In the genomic region with DNA sequence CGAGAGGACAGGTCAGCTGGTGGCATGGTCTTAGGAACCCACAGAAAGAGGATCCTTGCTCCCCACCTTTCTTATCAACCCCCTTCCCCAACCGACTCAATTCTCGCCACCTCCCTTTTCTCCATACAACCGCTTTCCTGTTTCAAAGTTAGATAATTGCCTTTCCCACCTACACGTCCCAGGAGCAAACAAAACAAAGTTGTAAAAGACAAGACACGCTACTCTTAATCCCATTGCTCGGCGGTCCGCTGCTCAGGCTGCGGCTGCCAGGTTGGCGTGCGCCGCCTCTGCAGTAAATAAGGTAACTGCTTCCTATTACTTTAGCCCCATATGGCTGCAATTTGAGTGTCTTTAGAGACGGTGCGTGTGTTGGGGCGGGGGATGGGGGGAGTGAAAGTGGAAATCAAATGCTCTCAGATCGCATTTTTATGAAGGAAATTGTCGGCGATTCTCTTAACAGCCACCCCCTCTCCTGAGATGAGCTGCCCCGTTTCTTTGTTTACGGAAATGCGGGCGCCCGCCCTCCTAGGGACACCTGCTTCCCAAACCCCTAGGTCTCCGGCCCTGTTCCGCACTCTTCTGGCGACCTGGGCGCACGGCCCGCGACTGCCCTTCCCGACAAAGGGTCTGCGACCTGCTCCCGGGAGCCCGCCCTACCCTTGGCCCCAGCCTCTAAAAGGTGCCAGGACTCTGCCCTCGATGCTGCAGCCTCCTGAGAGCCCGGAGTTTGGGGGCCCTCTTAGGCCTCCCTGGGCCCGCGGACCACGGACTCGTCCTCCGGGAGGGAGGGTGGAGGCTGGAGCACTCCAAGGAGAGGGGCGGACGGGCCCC, we compare ENCODE assay signal across 9 cellular contexts. TPM values are rescaled to one million over a fixed set of nuclear protein-coding genes. Genes with fewer than 3 reads are reported as not detected.
DNase-seq lines count a peak whose midpoint lies in the region; ATAC-seq lines count a peak whose summit lies in the region.
"Had no signal": no experiment of that assay in that cellular context is flagged by ENCODE, and none has a peak within 500 bp of the region (broad histone marks: within the 10 kb centered on the region; RNA-seq: fewer than 3 reads in every experiment).

No MANE protein-coding gene starts in this region.

- H3K36me3 ChIP-seq in mesendoderm (ENCODE audit: control insufficient read depth, insufficient read depth, low read length): no peaks in the 10 kb centered on the region

- peak overlapping the region; percentile 16 for H3K18ac ChIP-seq in mesendoderm (ENCODE audit: low read length)

- H3K9me3 Mint-ChIP-seq in activated naive CD4-positive, alpha-beta T cell treated with anti-CD3 and anti-CD28 coated beads, Interleukin-2, amount 10 ng/mL, durations not matched to agents 7 days and 5 days: no peaks in the 10 kb centered on the region

- no peak overlapping the region for H3K4ac ChIP-seq in mesendoderm (ENCODE audit: low read depth, low read length)

- H3K27ac Mint-ChIP-seq in activated naive CD4-positive, alpha-beta T cell treated with anti-CD3 and anti-CD28 coated beads, Interleukin-2, amount 10 ng/mL, durations not matched to agents 7 days and 5 days: peak overlapping the region; percentile 87

- peak overlapping the region; percentile 45 for H3K23ac ChIP-seq in mesendoderm (ENCODE audit: low read length)

- H2AK5ac ChIP-seq in mesendoderm (ENCODE audit: low read length): no peak overlapping the region

- H3K56ac ChIP-seq in mesendoderm (ENCODE audit: low read length): peak overlapping the region; percentile 49

- no peak for ATAC-seq in HG03571 (IDR thresholded peaks at IDR 0.05; ENCODE audit: unreplicated experiment)
- ATAC-seq: body of pancreas had no signal

- WGBS in mesendoderm (ENCODE audit: extremely low coverage, insufficient coverage, low lambda C conversion rate): no CpG with 5 or more reads among the region's 44 CpGs

- H4K8ac ChIP-seq in mesendoderm (ENCODE audit: low read depth, low read length): no peak overlapping the region

- peak; percentile 40 for DNase-seq in activated CD8-positive, alpha-beta memory T cell treated with anti-CD3 and anti-CD28 coated beads, Interleukin-2, amount 50 U/mL, for 4 hours
- no peak for DNase-seq in activated CD8-positive, alpha-beta memory T cell treated with anti-CD3 and anti-CD28 coated beads, Interleukin-2, amount 50 U/mL, for 48 hours
- DNase-seq in NCI-H2171 treated with DMSO at 0.1 percent for 48 hours (lab: John Stamatoyannopoulos, UW): peak; percentile 86
- peak; percentile 56 for DNase-seq in activated naive CD4-positive, alpha-beta T cell treated with anti-CD3 and anti-CD28 coated beads, Interleukin-2, amount 10 ng/mL, durations not matched to agents 7 days and 5 days
- peak; percentile 79 for DNase-seq in mesendoderm
- no peak for DNase-seq in C1 segment of cervical spinal cord (lab: John Stamatoyannopoulos, UW)
- DNase-seq in KG1 (lab: John Stamatoyannopoulos, UW): no peak

- peak overlapping the region; percentile 46 for H3K4me2 ChIP-seq in mesendoderm (ENCODE audit: low read length)

- H2BK120ac ChIP-seq in mesendoderm (ENCODE audit: low read depth, low read length): no peak overlapping the region

- no peak overlapping the region for H4K5ac ChIP-seq in mesendoderm (ENCODE audit: low read length)

- H3K27ac ChIP-seq in mesendoderm (ENCODE audit: low read depth, low read length): no peak overlapping the region
- H3K27ac ChIP-seq: body of pancreas had no signal

- H3K27me3 ChIP-seq in mesendoderm (ENCODE audit: insufficient read depth, low read length, poor library complexity): peaks cover 86% of the 10 kb centered on the region

- H3K4me3 Mint-ChIP-seq in activated naive CD4-positive, alpha-beta T cell treated with anti-CD3 and anti-CD28 coated beads, Interleukin-2, amount 10 ng/mL, durations not matched to agents 7 days and 5 days: peak overlapping the region; percentile 58

- H3K36me3 Mint-ChIP-seq in activated naive CD4-positive, alpha-beta T cell treated with anti-CD3 and anti-CD28 coated beads, Interleukin-2, amount 10 ng/mL, durations not matched to agents 7 days and 5 days: peaks cover 21% of the 10 kb centered on the region

- H3K9ac ChIP-seq in mesendoderm (ENCODE audit: low read length): no peak overlapping the region

- H3K4me1 ChIP-seq in mesendoderm (ENCODE audit: control insufficient read depth, low read depth, low read length): peaks cover 5% of the 10 kb centered on the region

- no peak overlapping the region for H3K4me3 ChIP-seq in mesendoderm (ENCODE audit: low read length)
- H3K4me3 ChIP-seq: body of pancreas had no signal

- H3K79me1 ChIP-seq in mesendoderm (ENCODE audit: low read length): no peaks in the 10 kb centered on the region

- CTCF ChIA-PET in activated naive CD4-positive, alpha-beta T cell treated with anti-CD3 and anti-CD28 coated beads, Interleukin-2, amount 10 ng/mL, durations not matched to agents 7 days and 5 days (lab: Charles Lee): interaction anchor here (3.1 kb wide), 1 partner anchor 41 kb away, joined by 16 read pairs; no protein-coding TSS in a partner anchor

- peaks cover 58% of the 10 kb centered on the region for H3K4me1 Mint-ChIP-seq in activated naive CD4-positive, alpha-beta T cell treated with anti-CD3 and anti-CD28 coated beads, Interleukin-2, amount 10 ng/mL, durations not matched to agents 7 days and 5 days

- H3K27me3 Mint-ChIP-seq in activated naive CD4-positive, alpha-beta T cell treated with anti-CD3 and anti-CD28 coated beads, Interleukin-2, amount 10 ng/mL, durations not matched to agents 7 days and 5 days: peaks cover 97% of the 10 kb centered on the region

- no peak overlapping the region for H2BK15ac ChIP-seq in mesendoderm (replicated peaks; ENCODE audit: low read depth)

- no peaks in the 10 kb centered on the region for H3K79me2 ChIP-seq in mesendoderm (ENCODE audit: control insufficient read depth, insufficient read depth, low read length)

- no peak overlapping the region for H2BK5ac ChIP-seq in mesendoderm (ENCODE audit: low read length)

RNA-seq across cellular contexts. Expression of gene CBX8, which starts 3.7 kb away (rescaled TPM):
- 0.17 TPM for polyA plus RNA-seq in mesendoderm (2013, experiment 1 of 2)
- polyA plus RNA-seq in mesendoderm (2013, experiment 2 of 2): 0.34 TPM

RNA-seq across cellular contexts. Expression of gene CBX2, which starts 22.6 kb away (rescaled TPM):
- 25.1 TPM for polyA plus RNA-seq in mesendoderm (2013, experiment 1 of 2)
- polyA plus RNA-seq in mesendoderm (2013, experiment 2 of 2): 25.0 TPM

RNA-seq across cellular contexts. Expression of gene CBX4, which starts 38.7 kb away (rescaled TPM):
- polyA plus RNA-seq in mesendoderm (2013, experiment 1 of 2): 3.7 TPM
- 3.6 TPM for polyA plus RNA-seq in mesendoderm (2013, experiment 2 of 2)

Comparison
In these comparisons a context has a peak if more than half of its experiments do, and no peak if none do; other contexts are left out.
1. DNase-seq: peak in activated CD8-positive, alpha-beta memory T cell treated with anti-CD3 and anti-CD28 coated beads, Interleukin-2, amount 50 U/mL, for 4 hours (single experiment), NCI-H2171 treated with DMSO at 0.1 percent for 48 hours (single experiment), activated naive CD4-positive, alpha-beta T cell treated with anti-CD3 and anti-CD28 coated beads, Interleukin-2, amount 10 ng/mL, durations not matched to agents 7 days and 5 days (single experiment) and mesendoderm (single experiment); none in activated CD8-positive, alpha-beta memory T cell treated with anti-CD3 and anti-CD28 coated beads, Interleukin-2, amount 50 U/mL, for 48 hours (single experiment), C1 segment of cervical spinal cord (0 of 14) and KG1 (single experiment).